ENCODE assay signal across 23 cellular contexts in genomic region chr12:118219772-118220171, GRCh38.
A peak's percentile ranks its signal among the peaks of the same experiment; 100 is the strongest.
DNase-seq lines count a peak whose midpoint lies in the region; ATAC-seq and TF ChIP-seq lines count a peak whose summit lies in the region.
"Had no signal": no experiment of that assay in that cellular context is flagged by ENCODE, and none has a peak within 500 bp of the region (broad histone marks: within the 10 kb centered on the region; RNA-seq: fewer than 3 reads in every experiment).

No MANE protein-coding gene starts in this region.

- H3K9me2 ChIP-seq in Karpas-422 (replicated peaks; ENCODE audit: insufficient read depth, low read length): no peaks in the 10 kb centered on the region

- H3K27ac ChIP-seq in A673 (ENCODE audit: low read depth, low read length, poor library complexity, severe bottlenecking): no peak overlapping the region
- H3K27ac ChIP-seq in Karpas-422 (ENCODE audit: low read length): peak overlapping the region; percentile 98
- H3K27ac ChIP-seq: gastroesophageal sphincter, left ventricle myocardium inferior, RWPE1, stomach, tibial artery had no signal

- peak overlapping the region; percentile 46 for H3K9ac ChIP-seq in Karpas-422 (ENCODE audit: low read length)

- H3K36me3 ChIP-seq in A673 (ENCODE audit: insufficient read depth, low read length, poor library complexity, severe bottlenecking) (no peaks in the 10 kb centered on the region), Karpas-422 (ENCODE audit: insufficient read depth, low read length) (peaks cover 14% of the 10 kb centered on the region; the same call in 1 of the 2 replicates)
- H3K36me3 ChIP-seq: BE2C had no signal

- no peaks in the 10 kb centered on the region for H4K20me1 ChIP-seq in Karpas-422 (ENCODE audit: insufficient read depth, low read depth, low read length)

- H3K27me3 ChIP-seq in A673 (replicated peaks; ENCODE audit: insufficient read depth, low read depth, low read length, poor library complexity): no peaks in the 10 kb centered on the region
- H3K27me3 ChIP-seq in Karpas-422 (ENCODE audit: low read length): no peaks in the 10 kb centered on the region
- H3K27me3 ChIP-seq: BE2C, gastroesophageal sphincter, stomach, tibial artery had no signal

- H3K4me3 ChIP-seq in A673 (ENCODE audit: low read depth, low read length, poor library complexity, severe bottlenecking) (no peak overlapping the region), GM12865 (ENCODE audit: low read depth, low read length) (no peak overlapping the region), Karpas-422 (ENCODE audit: low read length) (peak overlapping the region; percentile 26; the same call in 1 of the 2 replicates)
- H3K4me3 ChIP-seq: gastroesophageal sphincter, left ventricle myocardium inferior, stomach, tibial artery had no signal

- TF ChIP-seq CTCF in A673 (conservative IDR thresholded peaks at IDR 0.05; ENCODE audit: low read depth, low read length) (no peak), GM12865 (IDR thresholded peaks at IDR 0.05; ENCODE audit: insufficient read depth, low read depth, low read length, missing control alignments) (no peak), GM10266 (IDR thresholded peaks at IDR 0.05; ENCODE audit: control insufficient read depth, insufficient read depth, low read depth, missing control alignments) (no peak)

- CTCF ChIA-PET in A673 (lab: Charles Lee): no interaction called here

- H3K27me3 Mint-ChIP-seq in effector memory CD8-positive, alpha-beta T cell: no peaks in the 10 kb centered on the region
- H3K27me3 Mint-ChIP-seq: activated CD4-positive, alpha-beta T cell treated with anti-CD3 and anti-CD28 coated beads, Interleukin-2, amount 10 ng/mL, durations not matched to agents 24 days and 14 days; naive thymus-derived CD4-positive, alpha-beta T cell had no signal

- BruUV-seq in A673 (replicated peaks; lab: Mats Ljungman, UMichigan): no TSS peak

- POLR2A ChIA-PET in A673 (lab: Charles Lee; ENCODE audit: low non-redundant PET): no interaction called here

- peak overlapping the region; percentile 44 to 87 for H3K27ac Mint-ChIP-seq in effector memory CD8-positive, alpha-beta T cell
- H3K27ac Mint-ChIP-seq: activated CD4-positive, alpha-beta T cell treated with anti-CD3 and anti-CD28 coated beads, Interleukin-2, amount 10 ng/mL, durations not matched to agents 24 days and 14 days; T-helper 1 cell treated with Interleukin-12 subunit alpha and Interleukin-12 subunit beta and Interleukin-4 antibody, amounts not matched to agents 30 μg/mL and 1 μg/mL, for 36 hours had no signal

- H3K9me3 Mint-ChIP-seq in effector memory CD8-positive, alpha-beta T cell: no peaks in the 10 kb centered on the region
- H3K9me3 Mint-ChIP-seq: activated CD4-positive, alpha-beta T cell treated with anti-CD3 and anti-CD28 coated beads, Interleukin-2, amount 10 ng/mL, durations not matched to agents 24 days and 14 days; naive thymus-derived CD4-positive, alpha-beta T cell; T-helper 1 cell treated with Interleukin-12 subunit alpha and Interleukin-12 subunit beta and Interleukin-4 antibody, amounts not matched to agents 30 μg/mL and 1 μg/mL, for 36 hours had no signal

- DNase-seq in A673 (ENCODE audit: low spot score): peak; percentile 21
- peak; percentile 14 for DNase-seq in GM12865 (ENCODE audit: low read depth)
- peak; percentile 84 for DNase-seq in Karpas-422
- DNase-seq in effector memory CD8-positive, alpha-beta T cell: no peak
- DNase-seq in NCI-H748 treated with DMSO at 0.1 percent for 48 hours (lab: John Stamatoyannopoulos, UW): no peak
- no peak for DNase-seq in GM10266 (ENCODE audit: extremely low spot score)
- DNase-seq in GM19238 (ENCODE audit: insufficient read length, low spot score): no peak
- DNase-seq: activated T-cell treated with anti-CD3 and anti-CD28 coated beads, Interleukin-2, amount 50 U/mL, for 48 hours; BE2C; cerebellar nuclear complex; hippocampal formation; left ventricle myocardium inferior; naive thymus-derived CD4-positive, alpha-beta T cell; NCI-H2029; NCI-H226; NCI-H69; stomach; tibial artery had no signal

- H3K36me3 Mint-ChIP-seq in effector memory CD8-positive, alpha-beta T cell (ENCODE audit: insufficient read depth): peaks cover 41% of the 10 kb centered on the region

- H3K4me1 ChIP-seq in A673 (ENCODE audit: insufficient read depth, low read length, poor library complexity, severe bottlenecking) (no peaks in the 10 kb centered on the region), Karpas-422 (ENCODE audit: low read length) (peaks cover 33% of the 10 kb centered on the region)
- H3K4me1 ChIP-seq: BE2C, gastroesophageal sphincter, left ventricle myocardium inferior, tibial artery had no signal

- H3K9me3 ChIP-seq in A673 (ENCODE audit: low read depth, low read length, poor library complexity, severe bottlenecking) (no peaks in the 10 kb centered on the region), Karpas-422 (ENCODE audit: low read length) (no peaks in the 10 kb centered on the region)
- H3K9me3 ChIP-seq: BE2C, gastroesophageal sphincter, left ventricle myocardium inferior, stomach, tibial artery had no signal

- H3K4me1 Mint-ChIP-seq in effector memory CD8-positive, alpha-beta T cell (ENCODE audit: low read depth in 2 of 2): no peaks in the 10 kb centered on the region
- H3K4me1 Mint-ChIP-seq: activated CD4-positive, alpha-beta T cell treated with anti-CD3 and anti-CD28 coated beads, Interleukin-2, amount 10 ng/mL, durations not matched to agents 24 days and 14 days had no signal

- no peak for ATAC-seq in effector memory CD8-positive, alpha-beta T cell (replicated peaks)
- no peak for ATAC-seq in HG03159 (IDR thresholded peaks at IDR 0.05; ENCODE audit: unreplicated experiment)
- ATAC-seq: gastroesophageal sphincter; naive thymus-derived CD4-positive, alpha-beta T cell had no signal

- peak overlapping the region; percentile 67 for H3K4me2 ChIP-seq in Karpas-422 (ENCODE audit: low read depth, low read length, poor library complexity, severe bottlenecking)

- intact Hi-C loops in A673 (cut with micrococcal nuclease; ENCODE audit: unreplicated experiment): no loop called here

- no peak overlapping the region for H2AFZ ChIP-seq in Karpas-422 (ENCODE audit: low read length)

- peaks cover 20% of the 10 kb centered on the region for H3K79me2 ChIP-seq in Karpas-422 (ENCODE audit: low read length)

- no peak overlapping the region for H3K4me3 Mint-ChIP-seq in effector memory CD8-positive, alpha-beta T cell
- H3K4me3 Mint-ChIP-seq: activated CD4-positive, alpha-beta T cell treated with anti-CD3 and anti-CD28 coated beads, Interleukin-2, amount 10 ng/mL, durations not matched to agents 24 days and 14 days; naive thymus-derived CD4-positive, alpha-beta T cell; T-helper 1 cell treated with Interleukin-12 subunit alpha and Interleukin-12 subunit beta and Interleukin-4 antibody, amounts not matched to agents 30 μg/mL and 1 μg/mL, for 36 hours had no signal

Comparison
In these comparisons a context has a peak if more than half of its experiments do, and no peak if none do; other contexts are left out.
1. DNase-seq: peak in A673 (single experiment), GM12865 (single experiment) and Karpas-422 (single experiment); none in effector memory CD8-positive, alpha-beta T cell (0 of 3), NCI-H748 treated with DMSO at 0.1 percent for 48 hours (single experiment), GM10266 (single experiment) and GM19238 (single experiment).